In the genomic region with DNA sequence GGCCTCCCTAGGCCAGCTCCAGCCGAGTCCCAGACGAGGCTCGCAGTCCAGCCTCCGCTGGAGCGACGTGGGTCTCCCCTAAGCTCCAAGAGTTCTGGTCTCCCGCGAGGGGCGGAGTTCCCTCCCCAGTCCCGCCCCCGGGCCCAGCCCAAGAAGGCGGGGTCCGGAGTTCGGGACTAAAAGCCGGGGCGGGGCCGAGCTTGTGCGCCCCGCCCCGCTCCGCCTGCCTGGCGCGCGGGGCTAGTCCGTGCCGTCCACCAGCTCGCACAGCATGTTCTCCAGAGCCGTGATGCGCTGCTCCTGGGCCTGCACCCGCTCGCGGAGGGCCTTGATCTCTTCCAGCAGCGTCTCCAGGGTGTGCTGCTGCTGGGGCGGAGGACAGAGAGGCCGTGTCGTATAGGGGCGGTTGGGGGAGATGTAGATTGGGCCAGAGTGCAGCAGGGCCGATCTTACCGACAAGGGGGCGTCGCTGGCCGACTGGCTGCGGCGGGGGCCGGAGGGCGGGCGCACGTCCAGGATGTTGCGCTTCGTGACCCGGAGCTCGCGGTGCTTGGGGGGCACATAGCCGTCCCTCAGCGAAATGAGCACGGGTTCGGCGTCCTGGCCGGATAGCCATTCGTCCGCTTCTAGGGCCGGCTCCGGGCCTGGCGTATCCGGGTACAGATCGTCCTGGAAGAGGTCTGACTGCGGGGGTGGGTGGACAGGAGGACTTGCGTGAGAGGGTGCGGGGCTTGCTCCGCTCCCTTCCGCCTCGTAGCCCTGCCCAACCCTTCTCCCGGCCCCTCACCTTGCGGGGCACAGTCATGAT, we compare ENCODE assay signal across 1 cellular context.
TF ChIP-seq lines count a peak whose summit lies in the region.

No MANE protein-coding gene starts in this region.

TF ChIP-seq in H1, 55 proteins besides CTCF, POLR2A, EP300 and RAD21:
- TF ChIP-seq, protein P1, sequence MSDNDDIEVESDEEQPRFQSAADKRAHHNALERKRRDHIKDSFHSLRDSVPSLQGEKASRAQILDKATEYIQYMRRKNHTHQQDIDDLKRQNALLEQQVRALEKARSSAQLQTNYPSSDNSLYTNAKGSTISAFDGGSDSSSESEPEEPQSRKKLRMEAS (IDR thresholded peaks at IDR 0.05), result peak; percentile 45; the same call in 1 of the 2 replicates
- peak; percentile 34; the same call in 1 of the 2 replicates for TF ChIP-seq GABPA (IDR thresholded peaks at IDR 0.05; ENCODE audit: borderline replicate concordance, insufficient read depth, low read length)
- TF ChIP-seq TEAD4 (IDR thresholded peaks at IDR 0.05; ENCODE audit: low read depth, low read length), result no peak
- TF ChIP-seq KDM5A (IDR thresholded peaks at IDR 0.05; ENCODE audit: low read length), result no peak
- TF ChIP-seq, protein P2, sequence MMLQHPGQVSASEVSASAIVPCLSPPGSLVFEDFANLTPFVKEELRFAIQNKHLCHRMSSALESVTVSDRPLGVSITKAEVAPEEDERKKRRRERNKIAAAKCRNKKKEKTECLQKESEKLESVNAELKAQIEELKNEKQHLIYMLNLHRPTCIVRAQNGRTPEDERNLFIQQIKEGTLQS (IDR thresholded peaks at IDR 0.05; ENCODE audit: insufficient read depth, low read depth, low read length), result no peak
- TF ChIP-seq POLR2AphosphoS5 (IDR thresholded peaks at IDR 0.05; ENCODE audit: low read depth, low read length), result no peak
- TF ChIP-seq EZH2 (IDR thresholded peaks at IDR 0.05; ENCODE audit: low read depth, low read length, severe bottlenecking), result peak; percentile 74
- TF ChIP-seq KDM4A (IDR thresholded peaks at IDR 0.05; ENCODE audit: low read depth, low read length, severe bottlenecking), result peak; percentile 82
- TF ChIP-seq SUZ12 (IDR thresholded peaks at IDR 0.05; ENCODE audit: low read length), result no peak; the same call in 1 of the 2 replicates
- no peak for TF ChIP-seq SP1 (IDR thresholded peaks at IDR 0.05; ENCODE audit: low read depth, low read length)
- TF ChIP-seq SP4 (IDR thresholded peaks at IDR 0.05; ENCODE audit: low read length), result no peak
- 0 out of 2 replicates have a peak, but pooled peaks have one; percentile 7 for TF ChIP-seq CREB1 (IDR thresholded peaks at IDR 0.05)
- no peak for TF ChIP-seq CHD2 (IDR thresholded peaks at IDR 0.05; ENCODE audit: low read length)
- TF ChIP-seq RXRA (IDR thresholded peaks at IDR 0.05; ENCODE audit: insufficient read depth, low read depth, low read length), result no peak
- TF ChIP-seq SAP30 (IDR thresholded peaks at IDR 0.05; ENCODE audit: insufficient read depth, insufficient replicate concordance, low read length), result no peak
- TF ChIP-seq RFX5 (IDR thresholded peaks at IDR 0.05; ENCODE audit: borderline replicate concordance, low read depth, low read length), result no peak
- no peak for TF ChIP-seq TAF7 (optimal IDR thresholded peaks at IDR 0.05; ENCODE audit: borderline replicate concordance, low read depth, low read length)
- TF ChIP-seq, protein P3, sequence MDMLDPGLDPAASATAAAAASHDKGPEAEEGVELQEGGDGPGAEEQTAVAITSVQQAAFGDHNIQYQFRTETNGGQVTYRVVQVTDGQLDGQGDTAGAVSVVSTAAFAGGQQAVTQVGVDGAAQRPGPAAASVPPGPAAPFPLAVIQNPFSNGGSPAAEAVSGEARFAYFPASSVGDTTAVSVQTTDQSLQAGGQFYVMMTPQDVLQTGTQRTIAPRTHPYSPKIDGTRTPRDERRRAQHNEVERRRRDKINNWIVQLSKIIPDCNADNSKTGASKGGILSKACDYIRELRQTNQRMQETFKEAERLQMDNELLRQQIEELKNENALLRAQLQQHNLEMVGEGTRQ (IDR thresholded peaks at IDR 0.05; ENCODE audit: low read length), result no peak
- no peak for TF ChIP-seq GTF2F1 (IDR thresholded peaks at IDR 0.05; ENCODE audit: borderline replicate concordance, low read depth, low read length)
- no peak for TF ChIP-seq SIRT6 (IDR thresholded peaks at IDR 0.05; ENCODE audit: low read length)
- TF ChIP-seq JUN (IDR thresholded peaks at IDR 0.05; ENCODE audit: low read depth, low read length), result no peak
- TF ChIP-seq HDAC2 (IDR thresholded peaks at IDR 0.05; ENCODE audit: borderline replicate concordance in 1 of 2, low read depth in 2 of 2, low read length in 2 of 2), result 0 out of 4 replicates have a peak, but pooled peaks of 1 of the 2 experiments have one; percentile 30
- TF ChIP-seq ASH2L (IDR thresholded peaks at IDR 0.05; ENCODE audit: low read length), result peak; percentile 65
- no peak for TF ChIP-seq TBP (IDR thresholded peaks at IDR 0.05; ENCODE audit: low read depth, low read length)
- no peak for TF ChIP-seq POU5F1 (IDR thresholded peaks at IDR 0.05; ENCODE audit: low read depth, low read length)
- TF ChIP-seq NANOG (IDR thresholded peaks at IDR 0.05; ENCODE audit: insufficient read depth, low read depth, low read length, poor library complexity, severe bottlenecking), result no peak
- TF ChIP-seq, protein P4, sequence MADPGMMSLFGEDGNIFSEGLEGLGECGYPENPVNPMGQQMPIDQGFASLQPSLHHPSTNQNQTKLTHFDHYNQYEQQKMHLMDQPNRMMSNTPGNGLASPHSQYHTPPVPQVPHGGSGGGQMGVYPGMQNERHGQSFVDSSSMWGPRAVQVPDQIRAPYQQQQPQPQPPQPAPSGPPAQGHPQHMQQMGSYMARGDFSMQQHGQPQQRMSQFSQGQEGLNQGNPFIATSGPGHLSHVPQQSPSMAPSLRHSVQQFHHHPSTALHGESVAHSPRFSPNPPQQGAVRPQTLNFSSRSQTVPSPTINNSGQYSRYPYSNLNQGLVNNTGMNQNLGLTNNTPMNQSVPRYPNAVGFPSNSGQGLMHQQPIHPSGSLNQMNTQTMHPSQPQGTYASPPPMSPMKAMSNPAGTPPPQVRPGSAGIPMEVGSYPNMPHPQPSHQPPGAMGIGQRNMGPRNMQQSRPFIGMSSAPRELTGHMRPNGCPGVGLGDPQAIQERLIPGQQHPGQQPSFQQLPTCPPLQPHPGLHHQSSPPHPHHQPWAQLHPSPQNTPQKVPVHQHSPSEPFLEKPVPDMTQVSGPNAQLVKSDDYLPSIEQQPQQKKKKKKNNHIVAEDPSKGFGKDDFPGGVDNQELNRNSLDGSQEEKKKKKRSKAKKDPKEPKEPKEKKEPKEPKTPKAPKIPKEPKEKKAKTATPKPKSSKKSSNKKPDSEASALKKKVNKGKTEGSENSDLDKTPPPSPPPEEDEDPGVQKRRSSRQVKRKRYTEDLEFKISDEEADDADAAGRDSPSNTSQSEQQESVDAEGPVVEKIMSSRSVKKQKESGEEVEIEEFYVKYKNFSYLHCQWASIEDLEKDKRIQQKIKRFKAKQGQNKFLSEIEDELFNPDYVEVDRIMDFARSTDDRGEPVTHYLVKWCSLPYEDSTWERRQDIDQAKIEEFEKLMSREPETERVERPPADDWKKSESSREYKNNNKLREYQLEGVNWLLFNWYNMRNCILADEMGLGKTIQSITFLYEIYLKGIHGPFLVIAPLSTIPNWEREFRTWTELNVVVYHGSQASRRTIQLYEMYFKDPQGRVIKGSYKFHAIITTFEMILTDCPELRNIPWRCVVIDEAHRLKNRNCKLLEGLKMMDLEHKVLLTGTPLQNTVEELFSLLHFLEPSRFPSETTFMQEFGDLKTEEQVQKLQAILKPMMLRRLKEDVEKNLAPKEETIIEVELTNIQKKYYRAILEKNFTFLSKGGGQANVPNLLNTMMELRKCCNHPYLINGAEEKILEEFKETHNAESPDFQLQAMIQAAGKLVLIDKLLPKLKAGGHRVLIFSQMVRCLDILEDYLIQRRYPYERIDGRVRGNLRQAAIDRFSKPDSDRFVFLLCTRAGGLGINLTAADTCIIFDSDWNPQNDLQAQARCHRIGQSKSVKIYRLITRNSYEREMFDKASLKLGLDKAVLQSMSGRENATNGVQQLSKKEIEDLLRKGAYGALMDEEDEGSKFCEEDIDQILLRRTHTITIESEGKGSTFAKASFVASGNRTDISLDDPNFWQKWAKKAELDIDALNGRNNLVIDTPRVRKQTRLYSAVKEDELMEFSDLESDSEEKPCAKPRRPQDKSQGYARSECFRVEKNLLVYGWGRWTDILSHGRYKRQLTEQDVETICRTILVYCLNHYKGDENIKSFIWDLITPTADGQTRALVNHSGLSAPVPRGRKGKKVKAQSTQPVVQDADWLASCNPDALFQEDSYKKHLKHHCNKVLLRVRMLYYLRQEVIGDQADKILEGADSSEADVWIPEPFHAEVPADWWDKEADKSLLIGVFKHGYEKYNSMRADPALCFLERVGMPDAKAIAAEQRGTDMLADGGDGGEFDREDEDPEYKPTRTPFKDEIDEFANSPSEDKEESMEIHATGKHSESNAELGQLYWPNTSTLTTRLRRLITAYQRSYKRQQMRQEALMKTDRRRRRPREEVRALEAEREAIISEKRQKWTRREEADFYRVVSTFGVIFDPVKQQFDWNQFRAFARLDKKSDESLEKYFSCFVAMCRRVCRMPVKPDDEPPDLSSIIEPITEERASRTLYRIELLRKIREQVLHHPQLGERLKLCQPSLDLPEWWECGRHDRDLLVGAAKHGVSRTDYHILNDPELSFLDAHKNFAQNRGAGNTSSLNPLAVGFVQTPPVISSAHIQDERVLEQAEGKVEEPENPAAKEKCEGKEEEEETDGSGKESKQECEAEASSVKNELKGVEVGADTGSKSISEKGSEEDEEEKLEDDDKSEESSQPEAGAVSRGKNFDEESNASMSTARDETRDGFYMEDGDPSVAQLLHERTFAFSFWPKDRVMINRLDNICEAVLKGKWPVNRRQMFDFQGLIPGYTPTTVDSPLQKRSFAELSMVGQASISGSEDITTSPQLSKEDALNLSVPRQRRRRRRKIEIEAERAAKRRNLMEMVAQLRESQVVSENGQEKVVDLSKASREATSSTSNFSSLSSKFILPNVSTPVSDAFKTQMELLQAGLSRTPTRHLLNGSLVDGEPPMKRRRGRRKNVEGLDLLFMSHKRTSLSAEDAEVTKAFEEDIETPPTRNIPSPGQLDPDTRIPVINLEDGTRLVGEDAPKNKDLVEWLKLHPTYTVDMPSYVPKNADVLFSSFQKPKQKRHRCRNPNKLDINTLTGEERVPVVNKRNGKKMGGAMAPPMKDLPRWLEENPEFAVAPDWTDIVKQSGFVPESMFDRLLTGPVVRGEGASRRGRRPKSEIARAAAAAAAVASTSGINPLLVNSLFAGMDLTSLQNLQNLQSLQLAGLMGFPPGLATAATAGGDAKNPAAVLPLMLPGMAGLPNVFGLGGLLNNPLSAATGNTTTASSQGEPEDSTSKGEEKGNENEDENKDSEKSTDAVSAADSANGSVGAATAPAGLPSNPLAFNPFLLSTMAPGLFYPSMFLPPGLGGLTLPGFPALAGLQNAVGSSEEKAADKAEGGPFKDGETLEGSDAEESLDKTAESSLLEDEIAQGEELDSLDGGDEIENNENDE (IDR thresholded peaks at IDR 0.05; ENCODE audit: insufficient replicate concordance, low read length), result no peak
